ENCODE assay signal across 1 cellular context in the genomic region with DNA sequence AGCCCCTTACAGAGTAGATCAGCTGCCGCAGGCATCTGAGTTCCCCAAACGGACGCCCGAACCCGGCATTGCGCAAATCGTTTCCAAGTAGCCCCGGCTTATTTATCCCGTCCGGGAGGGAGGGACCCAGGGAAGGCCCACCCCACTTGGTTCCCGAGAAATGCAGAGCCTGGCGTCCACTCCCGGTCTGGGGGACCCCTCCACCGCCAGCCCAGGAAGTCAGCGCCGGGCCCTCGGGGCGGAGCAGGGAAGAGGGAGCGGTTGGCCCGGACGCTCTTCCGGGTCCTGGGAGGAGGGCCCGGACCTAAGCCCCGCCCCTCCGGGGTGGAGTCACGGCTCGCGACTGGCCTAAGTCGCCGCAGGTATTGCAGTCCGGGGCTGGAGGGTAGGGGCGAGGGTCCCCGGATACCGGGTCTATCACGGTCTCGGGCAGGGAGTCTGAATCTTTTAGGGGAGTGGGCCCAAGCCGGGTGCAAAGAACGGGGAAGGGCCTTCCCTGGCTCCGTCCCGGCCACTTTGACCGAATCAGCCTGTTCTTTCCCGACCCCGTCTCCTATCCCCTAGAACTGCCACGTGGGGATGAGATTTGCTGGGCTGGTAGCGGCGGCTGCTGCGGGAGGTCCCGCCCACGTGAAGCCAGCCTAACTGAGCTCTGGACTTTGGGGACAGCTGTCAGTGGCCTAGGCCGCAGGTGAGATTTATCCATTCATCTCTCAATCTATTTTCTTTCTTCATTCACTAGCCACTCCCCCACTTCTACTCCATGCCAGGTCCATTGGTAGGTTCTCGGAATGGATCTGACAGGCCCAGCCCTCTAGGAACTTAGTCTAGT.
A peak's percentile ranks its signal among the peaks of the same experiment; 100 is the strongest.
TF ChIP-seq lines count a peak whose summit lies in the region.

TSS of gene RABEPK (plus strand) at position 327 of the 832 bp plus-strand sequence. CDS start 2,472 bp downstream, outside the sequence.

TF ChIP-seq in HEK293, 187 proteins besides CTCF, POLR2A, EP300 and RAD21 (continued from another document):
- 0 out of 2 replicates have a peak, but pooled peaks have one; percentile 45 for TF ChIP-seq ZNF629 (tag by site-specific recombination; IDR thresholded peaks at IDR 0.05)
- no peak for TF ChIP-seq ZNF311 (tag by site-specific recombination; IDR thresholded peaks at IDR 0.05; ENCODE audit: borderline replicate concordance)
- no peak for TF ChIP-seq ZNF239 (tag by site-specific recombination; IDR thresholded peaks at IDR 0.05)
- TF ChIP-seq ZNF664 (tag by site-specific recombination; IDR thresholded peaks at IDR 0.05), result no peak
- TF ChIP-seq MZF1 (tag by site-specific recombination; IDR thresholded peaks at IDR 0.05; ENCODE audit: borderline replicate concordance), result no peak
- TF ChIP-seq ZNF366 (tag by site-specific recombination; conservative IDR thresholded peaks at IDR 0.05), result no peak
- TF ChIP-seq ZNF561 (tag by site-specific recombination; IDR thresholded peaks at IDR 0.05; ENCODE audit: borderline replicate concordance), result 0 out of 2 replicates have a peak, but pooled peaks have one; percentile 16
- no peak for TF ChIP-seq ZSCAN30 (tag by site-specific recombination; IDR thresholded peaks at IDR 0.05)
- no peak for TF ChIP-seq ZFP3 (tag by site-specific recombination; IDR thresholded peaks at IDR 0.05; ENCODE audit: low read depth)
- no peak for TF ChIP-seq ZNF585B (tag by site-specific recombination; IDR thresholded peaks at IDR 0.05)
- no peak for TF ChIP-seq ZNF701 (tag by site-specific recombination; IDR thresholded peaks at IDR 0.05)
- TF ChIP-seq ZNF529 (tag by site-specific recombination; IDR thresholded peaks at IDR 0.05; ENCODE audit: insufficient replicate concordance), result no peak
- TF ChIP-seq ZNF121 (tag by site-specific recombination; IDR thresholded peaks at IDR 0.05), result no peak
- TF ChIP-seq ZNF449 (tag by site-specific recombination; IDR thresholded peaks at IDR 0.05), result peak; percentile 84; the same call in 1 of the 2 replicates
- TF ChIP-seq, protein P1, sequence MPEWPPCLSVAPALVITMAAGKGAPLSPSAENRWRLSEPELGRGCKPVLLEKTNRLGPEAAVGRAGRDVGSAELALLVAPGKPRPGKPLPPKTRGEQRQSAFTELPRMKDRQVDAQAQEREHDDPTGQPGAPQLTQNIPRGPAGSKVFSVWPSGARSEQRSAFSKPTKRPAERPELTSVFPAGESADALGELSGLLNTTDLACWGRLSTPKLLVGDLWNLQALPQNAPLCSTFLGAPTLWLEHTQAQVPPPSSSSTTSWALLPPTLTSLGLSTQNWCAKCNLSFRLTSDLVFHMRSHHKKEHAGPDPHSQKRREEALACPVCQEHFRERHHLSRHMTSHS (tag by site-specific recombination; IDR thresholded peaks at IDR 0.05), result no peak
- TF ChIP-seq ZNF514 (tag by site-specific recombination; IDR thresholded peaks at IDR 0.05), result no peak
- no peak for TF ChIP-seq REST (tag by site-specific recombination; IDR thresholded peaks at IDR 0.05)
